8 cellular contexts compared by ENCODE assay signal in the genomic region with DNA sequence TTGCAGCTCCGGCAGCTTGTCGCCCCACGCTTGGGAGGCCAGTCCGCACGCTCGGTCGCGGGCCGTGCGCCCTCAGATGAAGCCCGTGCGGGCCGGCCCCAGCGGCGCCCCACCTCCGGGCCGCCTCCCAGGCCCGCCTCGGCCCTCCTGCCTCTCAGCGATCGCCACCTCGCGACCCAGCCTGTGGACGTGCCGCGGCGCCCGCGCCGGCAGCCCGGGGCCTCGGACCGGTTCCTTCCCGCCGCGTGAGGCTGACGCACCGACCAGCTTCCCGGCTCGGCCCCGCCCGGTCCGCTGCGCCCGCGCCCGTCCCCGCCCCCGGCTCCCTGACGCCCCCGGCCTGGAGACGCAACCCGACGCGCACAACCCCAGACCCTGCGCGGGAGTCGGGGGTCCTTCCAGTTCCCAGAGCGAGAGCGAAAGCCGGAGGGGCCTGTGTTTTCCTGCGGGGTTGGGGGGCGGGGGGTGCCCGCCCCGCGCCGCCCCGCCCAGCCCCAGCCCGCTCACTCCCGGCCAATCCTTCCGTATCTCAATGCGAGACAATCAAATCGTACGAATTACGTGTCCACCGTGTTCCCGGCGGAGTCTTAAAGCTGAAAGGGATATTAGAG. TPM values are rescaled to one million over a fixed set of nuclear protein-coding genes. Genes with fewer than 3 reads are reported as not detected.
A peak's percentile ranks its signal among the peaks of the same experiment; 100 is the strongest.
DNase-seq lines count a peak whose midpoint lies in the region; ATAC-seq lines count a peak whose summit lies in the region.

A gene with protein sequence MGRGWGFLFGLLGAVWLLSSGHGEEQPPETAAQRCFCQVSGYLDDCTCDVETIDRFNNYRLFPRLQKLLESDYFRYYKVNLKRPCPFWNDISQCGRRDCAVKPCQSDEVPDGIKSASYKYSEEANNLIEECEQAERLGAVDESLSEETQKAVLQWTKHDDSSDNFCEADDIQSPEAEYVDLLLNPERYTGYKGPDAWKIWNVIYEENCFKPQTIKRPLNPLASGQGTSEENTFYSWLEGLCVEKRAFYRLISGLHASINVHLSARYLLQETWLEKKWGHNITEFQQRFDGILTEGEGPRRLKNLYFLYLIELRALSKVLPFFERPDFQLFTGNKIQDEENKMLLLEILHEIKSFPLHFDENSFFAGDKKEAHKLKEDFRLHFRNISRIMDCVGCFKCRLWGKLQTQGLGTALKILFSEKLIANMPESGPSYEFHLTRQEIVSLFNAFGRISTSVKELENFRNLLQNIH (minus strand): TSS at position 78 of the 611 bp plus-strand sequence. CDS start 77 bp downstream, at position 1.

- H3K9me3 ChIP-seq in iPS-18c (ENCODE audit: control insufficient read depth, insufficient read depth, low read length), result no peaks in the 10 kb centered on the region
- no peaks in the 10 kb centered on the region for H3K9me3 ChIP-seq in skeletal muscle tissue (ENCODE audit: control insufficient read depth in 3 of 3, low read length in 3 of 3)

- H3K4me3 ChIP-seq in iPS-18c (ENCODE audit: insufficient read depth, low read depth, low read length), result peak within 1 kb of the TSS; percentile 94
- peak within 1 kb of the TSS; percentile 90 to 96 (median 94) for H3K4me3 ChIP-seq in skeletal muscle tissue (ENCODE audit: low read length in 3 of 3)

- H3K27me3 ChIP-seq in skeletal muscle tissue (ENCODE audit: control insufficient read depth in 3 of 3, insufficient read depth in 3 of 3, low read length in 3 of 3), result no peaks in the 10 kb centered on the region

- peak within 1 kb of the TSS; percentile 97 for H3K27ac ChIP-seq in skeletal muscle tissue (ENCODE audit: low read depth, low read length)

- peak within 1 kb of the TSS; percentile 92 to 98 (median 97) for H3K9ac ChIP-seq in skeletal muscle tissue (ENCODE audit: low read depth in 1 of 3, low read length in 3 of 3)

- peaks cover 9 to 12% (median 11%) of the 10 kb centered on the region in 3 donors for H3K4me1 ChIP-seq in skeletal muscle tissue (ENCODE audit: control insufficient read depth in 3 of 3, insufficient read depth in 3 of 3, low read length in 3 of 3)

- peak; percentile 63 for ATAC-seq in HG02970 (IDR thresholded peaks at IDR 0.05; ENCODE audit: low FRiP score, unreplicated experiment)

- peak; percentile 63 for DNase-seq in SIG-M5 treated with dmso at 0.1 percent for 504 hours (lab: John Stamatoyannopoulos, UW; ENCODE audit: unreplicated experiment)
- no peak for DNase-seq in SIG-M5 (lab: John Stamatoyannopoulos, UW)
- peak; percentile 21 for DNase-seq in NCI-H187 treated with DMSO at 0.1 percent for 48 hours (lab: John Stamatoyannopoulos, UW)
- DNase-seq in UCSD-AML1 (lab: John Stamatoyannopoulos, UW; ENCODE audit: unreplicated experiment), result peak; percentile 77
- DNase-seq in brain pericyte (ENCODE audit: low read depth, low spot score), result peak; percentile 47

- H3K36me3 ChIP-seq in skeletal muscle tissue (ENCODE audit: control insufficient read depth in 3 of 3, insufficient read depth in 3 of 3, low read length in 3 of 3), result no peaks in the 10 kb centered on the region

RNA-seq across cellular contexts. Expression of the gene that starts here (rescaled TPM):
- total RNA-seq in skeletal muscle tissue, result 10.4 TPM
